In the genomic region with DNA sequence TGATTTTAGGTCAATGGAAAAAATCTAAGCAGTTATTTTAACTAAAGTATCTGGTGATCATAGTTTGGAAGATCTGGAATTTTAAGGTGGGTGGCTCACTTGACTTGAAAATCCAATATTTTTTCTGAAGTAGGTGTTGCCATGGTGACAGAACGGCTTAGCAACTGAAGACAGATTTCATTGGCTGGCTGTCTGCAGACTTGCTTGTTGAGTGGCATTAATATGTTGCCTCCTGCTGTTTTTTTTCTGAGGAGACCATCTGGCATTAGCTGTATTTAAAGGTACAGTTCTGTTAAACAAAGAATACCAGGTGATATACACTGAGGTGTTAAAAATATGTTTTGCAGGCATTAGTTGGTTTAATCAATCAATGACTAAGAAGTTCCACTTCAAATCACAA, we compare ENCODE assay signal across 1 cellular context.
TF ChIP-seq lines count a peak whose summit lies in the region.

No MANE protein-coding gene starts in this region.

TF ChIP-seq in GM23338, 12 proteins besides CTCF, POLR2A, EP300 and RAD21 (continued from another document):
- TF ChIP-seq, protein P1, sequence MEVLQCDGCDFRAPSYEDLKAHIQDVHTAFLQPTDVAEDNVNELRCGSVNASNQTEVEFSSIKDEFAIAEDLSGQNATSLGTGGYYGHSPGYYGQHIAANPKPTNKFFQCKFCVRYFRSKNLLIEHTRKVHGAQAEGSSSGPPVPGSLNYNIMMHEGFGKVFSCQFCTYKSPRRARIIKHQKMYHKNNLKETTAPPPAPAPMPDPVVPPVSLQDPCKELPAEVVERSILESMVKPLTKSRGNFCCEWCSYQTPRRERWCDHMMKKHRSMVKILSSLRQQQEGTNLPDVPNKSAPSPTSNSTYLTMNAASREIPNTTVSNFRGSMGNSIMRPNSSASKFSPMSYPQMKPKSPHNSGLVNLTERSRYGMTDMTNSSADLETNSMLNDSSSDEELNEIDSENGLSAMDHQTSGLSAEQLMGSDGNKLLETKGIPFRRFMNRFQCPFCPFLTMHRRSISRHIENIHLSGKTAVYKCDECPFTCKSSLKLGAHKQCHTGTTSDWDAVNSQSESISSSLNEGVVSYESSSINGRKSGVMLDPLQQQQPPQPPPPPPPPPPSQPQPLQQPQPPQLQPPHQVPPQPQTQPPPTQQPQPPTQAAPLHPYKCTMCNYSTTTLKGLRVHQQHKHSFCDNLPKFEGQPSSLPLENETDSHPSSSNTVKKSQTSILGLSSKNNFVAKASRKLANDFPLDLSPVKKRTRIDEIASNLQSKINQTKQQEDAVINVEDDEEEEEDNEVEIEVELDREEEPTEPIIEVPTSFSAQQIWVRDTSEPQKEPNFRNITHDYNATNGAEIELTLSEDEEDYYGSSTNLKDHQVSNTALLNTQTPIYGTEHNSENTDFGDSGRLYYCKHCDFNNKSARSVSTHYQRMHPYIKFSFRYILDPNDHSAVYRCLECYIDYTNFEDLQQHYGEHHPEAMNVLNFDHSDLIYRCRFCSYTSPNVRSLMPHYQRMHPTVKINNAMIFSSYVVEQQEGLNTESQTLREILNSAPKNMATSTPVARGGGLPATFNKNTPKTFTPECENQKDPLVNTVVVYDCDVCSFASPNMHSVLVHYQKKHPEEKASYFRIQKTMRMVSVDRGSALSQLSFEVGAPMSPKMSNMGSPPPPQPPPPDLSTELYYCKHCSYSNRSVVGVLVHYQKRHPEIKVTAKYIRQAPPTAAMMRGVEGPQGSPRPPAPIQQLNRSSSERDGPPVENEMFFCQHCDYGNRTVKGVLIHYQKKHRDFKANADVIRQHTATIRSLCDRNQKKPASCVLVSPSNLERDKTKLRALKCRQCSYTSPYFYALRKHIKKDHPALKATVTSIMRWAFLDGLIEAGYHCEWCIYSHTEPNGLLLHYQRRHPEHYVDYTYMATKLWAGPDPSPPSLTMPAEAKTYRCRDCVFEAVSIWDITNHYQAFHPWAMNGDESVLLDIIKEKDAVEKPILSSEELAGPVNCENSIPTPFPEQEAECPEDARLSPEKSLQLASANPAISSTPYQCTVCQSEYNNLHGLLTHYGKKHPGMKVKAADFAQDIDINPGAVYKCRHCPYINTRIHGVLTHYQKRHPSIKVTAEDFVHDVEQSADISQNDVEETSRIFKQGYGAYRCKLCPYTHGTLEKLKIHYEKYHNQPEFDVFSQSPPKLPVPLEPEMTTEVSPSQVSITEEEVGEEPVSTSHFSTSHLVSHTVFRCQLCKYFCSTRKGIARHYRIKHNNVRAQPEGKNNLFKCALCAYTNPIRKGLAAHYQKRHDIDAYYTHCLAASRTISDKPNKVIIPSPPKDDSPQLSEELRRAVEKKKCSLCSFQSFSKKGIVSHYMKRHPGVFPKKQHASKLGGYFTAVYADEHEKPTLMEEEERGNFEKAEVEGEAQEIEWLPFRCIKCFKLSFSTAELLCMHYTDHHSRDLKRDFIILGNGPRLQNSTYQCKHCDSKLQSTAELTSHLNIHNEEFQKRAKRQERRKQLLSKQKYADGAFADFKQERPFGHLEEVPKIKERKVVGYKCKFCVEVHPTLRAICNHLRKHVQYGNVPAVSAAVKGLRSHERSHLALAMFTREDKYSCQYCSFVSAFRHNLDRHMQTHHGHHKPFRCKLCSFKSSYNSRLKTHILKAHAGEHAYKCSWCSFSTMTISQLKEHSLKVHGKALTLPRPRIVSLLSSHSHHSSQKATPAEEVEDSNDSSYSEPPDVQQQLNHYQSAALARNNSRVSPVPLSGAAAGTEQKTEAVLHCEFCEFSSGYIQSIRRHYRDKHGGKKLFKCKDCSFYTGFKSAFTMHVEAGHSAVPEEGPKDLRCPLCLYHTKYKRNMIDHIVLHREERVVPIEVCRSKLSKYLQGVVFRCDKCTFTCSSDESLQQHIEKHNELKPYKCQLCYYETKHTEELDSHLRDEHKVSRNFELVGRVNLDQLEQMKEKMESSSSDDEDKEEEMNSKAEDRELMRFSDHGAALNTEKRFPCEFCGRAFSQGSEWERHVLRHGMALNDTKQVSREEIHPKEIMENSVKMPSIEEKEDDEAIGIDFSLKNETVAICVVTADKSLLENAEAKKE (CRISPR knock-in tag; IDR thresholded peaks at IDR 0.05), result no peak
- TF ChIP-seq EZH2 (IDR thresholded peaks at IDR 0.05; ENCODE audit: low read depth, unreplicated experiment) (no peak), ZNF331 (CRISPR knock-in tag; IDR thresholded peaks at IDR 0.05; ENCODE audit: low read depth) (no peak), EZH2phosphoT487 (IDR thresholded peaks at IDR 0.05; ENCODE audit: unreplicated experiment) (no peak), POLR2AphosphoS5 (IDR thresholded peaks at IDR 0.05; ENCODE audit: low read depth) (no peak), NANOG (IDR thresholded peaks at IDR 0.05; ENCODE audit: borderline replicate concordance) (no peak)
- TF ChIP-seq, protein P2, sequence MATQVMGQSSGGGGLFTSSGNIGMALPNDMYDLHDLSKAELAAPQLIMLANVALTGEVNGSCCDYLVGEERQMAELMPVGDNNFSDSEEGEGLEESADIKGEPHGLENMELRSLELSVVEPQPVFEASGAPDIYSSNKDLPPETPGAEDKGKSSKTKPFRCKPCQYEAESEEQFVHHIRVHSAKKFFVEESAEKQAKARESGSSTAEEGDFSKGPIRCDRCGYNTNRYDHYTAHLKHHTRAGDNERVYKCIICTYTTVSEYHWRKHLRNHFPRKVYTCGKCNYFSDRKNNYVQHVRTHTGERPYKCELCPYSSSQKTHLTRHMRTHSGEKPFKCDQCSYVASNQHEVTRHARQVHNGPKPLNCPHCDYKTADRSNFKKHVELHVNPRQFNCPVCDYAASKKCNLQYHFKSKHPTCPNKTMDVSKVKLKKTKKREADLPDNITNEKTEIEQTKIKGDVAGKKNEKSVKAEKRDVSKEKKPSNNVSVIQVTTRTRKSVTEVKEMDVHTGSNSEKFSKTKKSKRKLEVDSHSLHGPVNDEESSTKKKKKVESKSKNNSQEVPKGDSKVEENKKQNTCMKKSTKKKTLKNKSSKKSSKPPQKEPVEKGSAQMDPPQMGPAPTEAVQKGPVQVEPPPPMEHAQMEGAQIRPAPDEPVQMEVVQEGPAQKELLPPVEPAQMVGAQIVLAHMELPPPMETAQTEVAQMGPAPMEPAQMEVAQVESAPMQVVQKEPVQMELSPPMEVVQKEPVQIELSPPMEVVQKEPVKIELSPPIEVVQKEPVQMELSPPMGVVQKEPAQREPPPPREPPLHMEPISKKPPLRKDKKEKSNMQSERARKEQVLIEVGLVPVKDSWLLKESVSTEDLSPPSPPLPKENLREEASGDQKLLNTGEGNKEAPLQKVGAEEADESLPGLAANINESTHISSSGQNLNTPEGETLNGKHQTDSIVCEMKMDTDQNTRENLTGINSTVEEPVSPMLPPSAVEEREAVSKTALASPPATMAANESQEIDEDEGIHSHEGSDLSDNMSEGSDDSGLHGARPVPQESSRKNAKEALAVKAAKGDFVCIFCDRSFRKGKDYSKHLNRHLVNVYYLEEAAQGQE (IDR thresholded peaks at IDR 0.05; ENCODE audit: unreplicated experiment), result no peak
TF ChIP-seq in GM23338: peak in this region for 0.
